ENCODE assay signal across 6 cellular contexts in the genomic region with DNA sequence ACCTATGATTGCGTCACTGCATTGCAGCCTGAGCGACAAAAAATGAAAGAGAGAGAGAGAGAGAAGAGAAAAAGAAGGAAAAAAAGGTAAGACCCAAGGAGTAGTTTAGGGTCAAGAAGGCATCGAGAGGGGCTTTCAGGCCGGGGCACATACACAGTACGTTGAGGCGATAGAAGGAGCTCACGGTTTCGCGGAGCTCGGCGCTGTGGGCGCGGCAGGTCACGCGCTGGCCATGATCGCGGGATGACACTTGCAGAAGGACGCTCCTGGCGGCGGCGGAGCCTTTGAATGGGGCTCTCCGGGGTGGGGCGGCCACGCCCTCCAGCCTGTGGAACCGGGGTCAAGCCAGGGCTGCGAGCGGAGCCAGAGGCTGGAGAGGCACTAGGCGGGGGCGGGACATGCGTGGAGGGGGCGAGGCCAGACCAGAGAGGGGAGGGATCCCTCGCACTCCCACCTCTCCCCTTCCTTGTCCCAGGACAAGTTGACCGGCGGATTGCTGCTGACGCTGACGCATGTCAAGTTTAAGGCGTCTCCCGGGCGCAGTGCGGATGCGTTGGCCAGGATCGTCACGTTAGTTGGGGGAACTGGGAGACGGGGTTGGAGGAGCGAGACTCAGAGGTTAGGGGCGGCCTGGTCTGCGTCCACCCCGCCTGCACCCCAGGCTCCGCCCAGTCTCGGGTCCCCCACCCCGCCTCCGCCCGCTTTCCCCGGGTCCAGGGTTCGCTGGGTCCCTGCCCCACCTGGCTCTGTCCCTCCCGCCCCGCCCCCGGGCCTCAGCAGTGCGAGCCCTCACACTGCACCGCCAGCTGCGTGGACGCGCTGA. TPM values are rescaled to one million over a fixed set of nuclear protein-coding genes. Genes with fewer than 3 reads are reported as not detected.
DNase-seq lines count a peak whose midpoint lies in the region; ATAC-seq lines count a peak whose summit lies in the region.

No MANE protein-coding gene starts in this region.

- DNase-seq in CD8-positive, alpha-beta memory T cell, result no peak
- DNase-seq in T-helper 17 cell (no peak), left colon (peak; percentile 50 to 65), germinal center (ENCODE audit: low spot score) (no peak)

- no peaks in the 10 kb centered on the region for H3K9me3 ChIP-seq in CD8-positive, alpha-beta memory T cell (ENCODE audit: low read length)
- H3K9me3 ChIP-seq in T-helper 17 cell (ENCODE audit: control insufficient read depth, low read length, poor library complexity, severe bottlenecking), result no peaks in the 10 kb centered on the region

- no peak overlapping the region for H3K27ac ChIP-seq in CD8-positive, alpha-beta memory T cell (ENCODE audit: low read depth, low read length)

- POLR2A ChIA-PET in CD8-positive, alpha-beta memory T cell (lab: Charles Lee), result no interaction called here

- peaks cover 49 to 60% of the 10 kb centered on the region in 2 donors for H3K27me3 Mint-ChIP-seq in CD8-positive, alpha-beta memory T cell
- H3K27me3 Mint-ChIP-seq in T-helper 17 cell, result peaks cover 50% of the 10 kb centered on the region

- no peaks in the 10 kb centered on the region for H3K4me1 ChIP-seq in CD8-positive, alpha-beta memory T cell (ENCODE audit: insufficient read depth, low read length)

- peaks cover 0 to 6% (median 3%) of the 10 kb centered on the region in 3 donors for H3K36me3 Mint-ChIP-seq in CD8-positive, alpha-beta memory T cell
- peaks cover 10% of the 10 kb centered on the region for H3K36me3 Mint-ChIP-seq in T-helper 17 cell (ENCODE audit: low read depth)

- H3K4me3 ChIP-seq in CD8-positive, alpha-beta memory T cell (ENCODE audit: low read length), result no peak overlapping the region

- peaks cover 16 to 24% (median 21%) of the 10 kb centered on the region in 3 donors for H3K4me1 Mint-ChIP-seq in CD8-positive, alpha-beta memory T cell
- peaks cover 13% of the 10 kb centered on the region for H3K4me1 Mint-ChIP-seq in T-helper 17 cell

- intact Hi-C loops in left colon (cut with DNase I, micrococcal nuclease), result no loop called here

- ATAC-seq in T-helper 17 cell (peak; percentile 25), left colon (peak; percentile 79), HG03175 (IDR thresholded peaks at IDR 0.05; ENCODE audit: unreplicated experiment) (no peak), GM18498 (IDR thresholded peaks at IDR 0.05; ENCODE audit: unreplicated experiment) (no peak)

- CTCF ChIA-PET in CD8-positive, alpha-beta memory T cell (lab: Charles Lee), result no interaction called here

- H3K27ac Mint-ChIP-seq in CD8-positive, alpha-beta memory T cell, result peak overlapping the region in 1 of 8 donors; percentile 49
- H3K27ac Mint-ChIP-seq in T-helper 17 cell, result no peak overlapping the region

- H3K36me3 ChIP-seq in CD8-positive, alpha-beta memory T cell (ENCODE audit: insufficient read depth, low read length), result no peaks in the 10 kb centered on the region

- H3K4me3 Mint-ChIP-seq in CD8-positive, alpha-beta memory T cell, result peak overlapping the region; percentile 23 to 89 (median 70)
- peak overlapping the region; percentile 90 for H3K4me3 Mint-ChIP-seq in T-helper 17 cell

- H3K27me3 ChIP-seq in CD8-positive, alpha-beta memory T cell (ENCODE audit: insufficient read depth, low read length, poor library complexity, severe bottlenecking), result peaks cover 32% of the 10 kb centered on the region

- peaks cover 0 to 11% (median 3%) of the 10 kb centered on the region in 5 donors for H3K9me3 Mint-ChIP-seq in CD8-positive, alpha-beta memory T cell

RNA-seq across cellular contexts. Expression of gene NPHS1, which starts 6.9 kb away (rescaled TPM):
- total RNA-seq in CD8-positive, alpha-beta memory T cell, result not detected
- polyA plus RNA-seq in CD8-positive, alpha-beta memory T cell, result not detected
- not detected for total RNA-seq in T-helper 17 cell
- total RNA-seq in left colon, result not detected

RNA-seq across cellular contexts. Expression of gene KIRREL2, which starts 11.3 kb away (rescaled TPM):
- total RNA-seq in CD8-positive, alpha-beta memory T cell, result under 1 TPM; 0.62 to 0.83 TPM
- not detected for polyA plus RNA-seq in CD8-positive, alpha-beta memory T cell
- not detected for total RNA-seq in T-helper 17 cell
- total RNA-seq in left colon, result under 1 TPM in 1 of 2 donors, not detected in 1; 0.11 TPM

RNA-seq across cellular contexts. Expression of gene APLP1, which starts 22.9 kb away (rescaled TPM):
- total RNA-seq in CD8-positive, alpha-beta memory T cell, result under 1 TPM; 0.85 to 0.86 TPM
- polyA plus RNA-seq in CD8-positive, alpha-beta memory T cell, result not detected
- total RNA-seq in T-helper 17 cell (not detected), left colon (1 to 10 TPM; 1.8 to 4.7 TPM)

RNA-seq across cellular contexts. Expression of gene PRODH2, which starts 32.8 kb away (rescaled TPM):
- not detected for total RNA-seq in CD8-positive, alpha-beta memory T cell
- polyA plus RNA-seq in CD8-positive, alpha-beta memory T cell, result not detected
- total RNA-seq in T-helper 17 cell, result not detected
- not detected for total RNA-seq in left colon

RNA-seq across cellular contexts. Expression of gene NFKBID, which starts 54.9 kb away (rescaled TPM):
- total RNA-seq in CD8-positive, alpha-beta memory T cell, result 10 to 100 TPM; 63.3 to 66.5 TPM
- polyA plus RNA-seq in CD8-positive, alpha-beta memory T cell, result 3.0 TPM
- total RNA-seq in T-helper 17 cell, result 100 to 1,000 TPM; 128 to 140 TPM
- 10 to 100 TPM; 10.0 to 10.1 TPM for total RNA-seq in left colon

Comparison
In these comparisons a context has a peak if more than half of its experiments do, and no peak if none do; other contexts are left out.
1. DNase-seq: peak in left colon (2 of 2); none in CD8-positive, alpha-beta memory T cell (0 of 5), T-helper 17 cell (0 of 3) and germinal center (single experiment).
2. ATAC-seq: peak in T-helper 17 cell (single experiment) and left colon (single experiment); none in HG03175 (single experiment) and GM18498 (single experiment).